ENCODE assay signal across 9 cellular contexts in the genomic region with DNA sequence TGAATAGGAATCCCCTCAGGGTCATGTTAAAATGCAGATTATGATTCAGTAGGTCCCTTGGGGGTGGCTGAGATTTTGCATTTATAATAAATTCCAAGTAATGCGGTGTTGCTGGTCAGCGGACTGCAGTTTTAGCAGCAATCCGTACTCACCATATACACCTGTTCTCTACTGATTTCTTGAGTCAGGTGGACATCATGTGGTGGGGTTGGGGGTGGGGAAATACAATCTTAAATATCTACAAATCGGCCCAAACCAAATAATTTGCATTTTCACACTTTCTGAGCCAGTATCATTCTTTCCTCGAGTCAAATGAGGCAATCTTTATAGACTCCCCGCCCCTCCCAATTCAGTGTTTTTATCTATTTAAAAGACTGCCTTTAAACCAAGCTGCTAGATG. TPM values are rescaled to one million over a fixed set of nuclear protein-coding genes. Genes with fewer than 3 reads are reported as not detected.
DNase-seq lines count a peak whose midpoint lies in the region; ATAC-seq, FAIRE-seq and TF ChIP-seq lines count a peak whose summit lies in the region.
"Had no signal": no experiment of that assay in that cellular context is flagged by ENCODE, and none has a peak within 500 bp of the region (broad histone marks: within the 10 kb centered on the region; RNA-seq: fewer than 3 reads in every experiment).

No MANE protein-coding gene starts in this region.

- CTCF ChIA-PET in A673 (lab: Charles Lee) (interaction anchor here (1.6 kb wide), 1 partner anchor 197 kb away, joined by 5 read pairs; no protein-coding TSS in a partner anchor), GM12878 (lab: Yijun Ruan, JAX) (no interaction called here)

- H2AFZ ChIP-seq in GM12878 (ENCODE audit: control insufficient read depth, low read depth, low read length), result peak overlapping the region; percentile 93

- H3K9ac ChIP-seq in GM12878 (ENCODE audit: control insufficient read depth, insufficient read depth, low read length), result no peak overlapping the region

- POLR2A ChIA-PET in A673 (lab: Charles Lee; ENCODE audit: low non-redundant PET) (no interaction called here), GM12878 (lab: Charles Lee) (no interaction called here)

- H3K4me2 ChIP-seq in GM12878 (ENCODE audit: control insufficient read depth, insufficient read depth), result peak overlapping the region; percentile 90

- H3K36me3 ChIP-seq in A673 (ENCODE audit: insufficient read depth, low read length, poor library complexity, severe bottlenecking) (no peaks in the 10 kb centered on the region), GM12878 (ENCODE audit: control insufficient read depth in 2 of 2, insufficient read depth in 2 of 2, low read length in 1 of 2) (no peaks in the 10 kb centered on the region), mesodermal cell (ENCODE audit: control insufficient read depth, insufficient read depth, low read length) (no peaks in the 10 kb centered on the region)

- no peak for TF ChIP-seq POLR2A in GM12878 (IDR thresholded peaks at IDR 0.05; ENCODE audit: low read depth, low read length)

- BruUV-seq in A673 (replicated peaks; lab: Mats Ljungman, UMichigan), result no TSS peak
- BruUV-seq in GM12878 (replicated peaks; lab: Mats Ljungman, UMichigan), result no TSS peak

- TF ChIP-seq RAD21 in GM12878 (IDR thresholded peaks at IDR 0.05; ENCODE audit: insufficient read depth, low read depth, low read length), result no peak

- DNase-seq in A673 (ENCODE audit: low spot score) (no peak), HFF-Myc (ENCODE audit: extremely low read depth, low read depth) (no peak), GM12878 (ENCODE audit: low read depth, low spot score) (no peak), NCI-H2171 (lab: John Stamatoyannopoulos, UW) (no peak)
- DNase-seq in effector CD4-positive, alpha-beta T cell, result no peak
- DNase-seq: KG1 had no signal

- intact Hi-C loops in A673 (cut with micrococcal nuclease; ENCODE audit: unreplicated experiment) (no loop called here), GM12878 (cut with micrococcal nuclease; ENCODE audit: unreplicated experiment) (loop anchor here (10.0 kb wide), 2 partner anchors 372 to 442 kb away; no protein-coding TSS in a partner anchor)

- RAD21 ChIA-PET in GM12878 (lab: Charles Lee; ENCODE audit: unreplicated experiment), result no interaction called here

- no peak for FAIRE-seq in GM12878 (lab: Jason Lieb, UNC)

- TF ChIP-seq CTCF in A673 (conservative IDR thresholded peaks at IDR 0.05; ENCODE audit: low read depth, low read length), result no peak
- no peak for TF ChIP-seq CTCF in HFF-Myc (IDR thresholded peaks at IDR 0.05; ENCODE audit: low read depth, low read length, missing control alignments)
- no peak for TF ChIP-seq CTCF in GM12878 (IDR thresholded peaks at IDR 0.05 in 2 of 3, conservative IDR thresholded peaks at IDR 0.05 in 1 of 3; ENCODE audit: control insufficient read depth in 2 of 3, extremely low read depth in 1 of 3, insufficient read depth in 1 of 3, low read depth in 3 of 3, low read length in 3 of 3)

- SMC1A ChIA-PET in GM12878 (lab: Charles Lee; ENCODE audit: uncharacterized antibody, unreplicated experiment), result interaction anchor here (0.7 to 1.2 kb wide), 2 partner anchors 197 to 441 kb away, joined by 3 to 4 read pairs; no protein-coding TSS in a partner anchor

- H3K4me1 ChIP-seq in A673 (ENCODE audit: insufficient read depth, low read length, poor library complexity, severe bottlenecking) (peaks cover 12% of the 10 kb centered on the region), GM12878 (ENCODE audit: control insufficient read depth, insufficient read depth, low read length) (peaks cover 2% of the 10 kb centered on the region; the same call in 1 of the 2 replicates), mesodermal cell (ENCODE audit: control insufficient read depth, insufficient read depth, low read length, poor library complexity, severe bottlenecking) (no peaks in the 10 kb centered on the region)

- no peak for TF ChIP-seq EP300 in GM12878 (IDR thresholded peaks at IDR 0.05; ENCODE audit: borderline replicate concordance in 1 of 2, control insufficient read depth in 1 of 2, low read depth in 2 of 2, low read length in 2 of 2)

- H3K4me3 ChIP-seq in A673 (ENCODE audit: low read depth, low read length, poor library complexity, severe bottlenecking) (peak overlapping the region; percentile 79), HFF-Myc (replicated peaks; ENCODE audit: low read depth, low read length) (peak overlapping the region; percentile 91), GM12878 (peak overlapping the region; percentile 83), mesodermal cell (ENCODE audit: extremely low read depth, insufficient read depth, low read length, poor library complexity, severe bottlenecking) (peak overlapping the region; percentile 67)

- H3K79me2 ChIP-seq in GM12878 (ENCODE audit: control insufficient read depth, insufficient read depth, low read length), result no peaks in the 10 kb centered on the region

- WGBS in GM12878 (ENCODE audit: insufficient coverage, insufficient replicate concordance, low lambda C conversion rate, missing lambda C conversion rate), result 0% methylated on average over 6 of the region's 6 CpGs
- 80% methylated on average over 2 of the region's 6 CpGs; no CpG with 5 or more reads in 1 of the 2 experiments for WGBS in mesodermal cell (ENCODE audit: insufficient coverage in 2 of 2), 2 experiments

- H3K27me3 ChIP-seq in A673 (replicated peaks; ENCODE audit: insufficient read depth, low read depth, low read length, poor library complexity) (peaks cover 12% of the 10 kb centered on the region), GM12878 (replicated peaks in 1 of 2; ENCODE audit: control insufficient read depth in 2 of 2, insufficient read depth in 2 of 2, low read length in 1 of 2) (peaks cover 0 to 3% of the 10 kb centered on the region in 2 experiments; a peak in 1 of 4 replicates)

- no peaks in the 10 kb centered on the region for H4K20me1 ChIP-seq in GM12878 (ENCODE audit: control insufficient read depth, insufficient read depth)

- H3K9me3 ChIP-seq in A673 (ENCODE audit: low read depth, low read length, poor library complexity, severe bottlenecking) (no peaks in the 10 kb centered on the region), GM12878 (replicated peaks; ENCODE audit: control insufficient read depth, insufficient read depth, low read length) (no peaks in the 10 kb centered on the region), mesodermal cell (ENCODE audit: control insufficient read depth, low read length) (no peaks in the 10 kb centered on the region)

- in situ Hi-C loops in GM12878 (cut with MboI), result no loop called here

- ATAC-seq in GM12878 (no peak), HG03354 (IDR thresholded peaks at IDR 0.05; ENCODE audit: poor library complexity, severe bottlenecking, unreplicated experiment) (no peak), HG03135 (IDR thresholded peaks at IDR 0.05; ENCODE audit: unreplicated experiment) (no peak)

- no peak overlapping the region for H3K27ac ChIP-seq in A673 (ENCODE audit: low read depth, low read length, poor library complexity, severe bottlenecking)
- H3K27ac ChIP-seq in GM12878 (ENCODE audit: control insufficient read depth, insufficient read depth), result no peak overlapping the region
- peak overlapping the region; percentile 85 for H3K27ac ChIP-seq in mesodermal cell (ENCODE audit: low read depth, low read length, severe bottlenecking)

TF ChIP-seq in GM12878, 131 proteins besides CTCF, POLR2A, EP300 and RAD21 (continues in another document):
- TF ChIP-seq, protein P1, sequence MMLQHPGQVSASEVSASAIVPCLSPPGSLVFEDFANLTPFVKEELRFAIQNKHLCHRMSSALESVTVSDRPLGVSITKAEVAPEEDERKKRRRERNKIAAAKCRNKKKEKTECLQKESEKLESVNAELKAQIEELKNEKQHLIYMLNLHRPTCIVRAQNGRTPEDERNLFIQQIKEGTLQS (IDR thresholded peaks at IDR 0.05; ENCODE audit: borderline replicate concordance, extremely low read depth, low read depth, low read length), result peak; percentile 2; the same call in 1 of the 2 replicates
- TF ChIP-seq RUNX3 (IDR thresholded peaks at IDR 0.05; ENCODE audit: low read length) (0 out of 2 replicates have a peak, but pooled peaks have one; percentile 7), NR2C2 (IDR thresholded peaks at IDR 0.05; ENCODE audit: borderline replicate concordance, control insufficient read depth, insufficient read length, low read depth) (no peak), ASH2L (IDR thresholded peaks at IDR 0.05; ENCODE audit: borderline replicate concordance, low read depth) (no peak)
- TF ChIP-seq, protein P2, sequence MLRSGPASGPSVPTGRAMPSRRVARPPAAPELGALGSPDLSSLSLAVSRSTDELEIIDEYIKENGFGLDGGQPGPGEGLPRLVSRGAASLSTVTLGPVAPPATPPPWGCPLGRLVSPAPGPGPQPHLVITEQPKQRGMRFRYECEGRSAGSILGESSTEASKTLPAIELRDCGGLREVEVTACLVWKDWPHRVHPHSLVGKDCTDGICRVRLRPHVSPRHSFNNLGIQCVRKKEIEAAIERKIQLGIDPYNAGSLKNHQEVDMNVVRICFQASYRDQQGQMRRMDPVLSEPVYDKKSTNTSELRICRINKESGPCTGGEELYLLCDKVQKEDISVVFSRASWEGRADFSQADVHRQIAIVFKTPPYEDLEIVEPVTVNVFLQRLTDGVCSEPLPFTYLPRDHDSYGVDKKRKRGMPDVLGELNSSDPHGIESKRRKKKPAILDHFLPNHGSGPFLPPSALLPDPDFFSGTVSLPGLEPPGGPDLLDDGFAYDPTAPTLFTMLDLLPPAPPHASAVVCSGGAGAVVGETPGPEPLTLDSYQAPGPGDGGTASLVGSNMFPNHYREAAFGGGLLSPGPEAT (IDR thresholded peaks at IDR 0.05; ENCODE audit: low read depth), result no peak

RNA-seq across cellular contexts. Expression of a gene that starts 0.9 kb away (rescaled TPM):
- total RNA-seq in A673 (2021), result 5.2 and 6.2 TPM in 2 replicates
- 6.2 and 8.9 TPM in 2 replicates for total RNA-seq in GM12878 (2013; cell fraction: nucleolus; rRNA removed)
- total RNA-seq in GM12878 (2014; rRNA removed), result 2.0 and 2.7 TPM in 2 replicates
- 2.1 and 2.7 TPM in 2 replicates for total RNA-seq in GM12878 (2014; rRNA removed; fragmentation: Illumina TruSeq; extraction: Trizol)
- 1.6 and 1.7 TPM in 2 replicates for total RNA-seq in GM12878 (2021)
- 2.3 TPM for polyA plus RNA-seq in GM12878 (2011; ENCODE audit: low read depth)
- polyA plus RNA-seq in GM12878 (2011; rRNA removed), result 2.8 and 4.8 TPM in 2 replicates
- polyA plus RNA-seq in GM12878 (2011; cell fraction: cytosol; rRNA removed), result 1.2 and 1.4 TPM in 2 replicates
- 3.7 and 4.0 TPM in 2 replicates for polyA plus RNA-seq in GM12878 (2011; cell fraction: nucleus; rRNA removed)
- 2.3 and 3.7 TPM in 2 replicates for polyA plus RNA-seq in GM12878 (2012)
- polyA plus RNA-seq in GM12878 (2014; fragmentation: Illumina TruSeq; extraction: Trizol), result 2.1 and 2.4 TPM in 2 replicates
- under 1 TPM; 0.39 to 0.73 TPM for polyA plus RNA-seq in GM12878 (2014; fragmentation: Nextera tagmentation; extraction: Ambion mirVana)
- polyA plus RNA-seq in GM12878 (2014; rRNA removed), result 1.9 and 2.6 TPM in 2 replicates
- polyA plus RNA-seq in GM12878 (2016; fragmentation: Nextera tagmentation; extraction: Ambion mirVana), result 1 to 10 TPM; 2.3 to 3.0 TPM
- polyA minus RNA-seq in GM12878 (2011; rRNA and poly(A)+ RNA removed), result 2.4 and 2.5 TPM in 2 replicates
- 0.83 TPM in 1 of 2 replicates, not detected in the other for polyA minus RNA-seq in GM12878 (2011; cell fraction: cytosol; rRNA and poly(A)+ RNA removed)
- 6.0 and 7.1 TPM in 2 replicates for polyA minus RNA-seq in GM12878 (2011; cell fraction: nucleus; rRNA and poly(A)+ RNA removed)
- polyA plus RNA-seq in mesodermal cell (2013, experiment 1 of 2), result 19.0 TPM
- polyA plus RNA-seq in mesodermal cell (2013, experiment 2 of 2), result 17.8 TPM
